In genomic region chr2:229553091-229553490, GRCh38 we compare ENCODE assay signal across 17 cellular contexts.
DNase-seq lines count a peak whose midpoint lies in the region; ATAC-seq and TF ChIP-seq lines count a peak whose summit lies in the region.
"Had no signal": no experiment of that assay in that cellular context is flagged by ENCODE, and none has a peak within 500 bp of the region (broad histone marks: within the 10 kb centered on the region; RNA-seq: fewer than 3 reads in every experiment).

No MANE protein-coding gene starts in this region.

- DNase-seq in A172 (ENCODE audit: low spot score) (peak; percentile 11), HCEC 1CT (peak; percentile 18), astrocyte of the cerebellum (ENCODE audit: low read depth) (peak; percentile 40), fibroblast of mammary gland (ENCODE audit: low read depth) (peak; percentile 61), NK-92 (lab: John Stamatoyannopoulos, UW; ENCODE audit: unreplicated experiment) (no peak), inferior parietal cortex (ENCODE audit: extremely low spot score) (no peak)
- DNase-seq in activated T-helper 1 cell treated with anti-CD3 and anti-CD28 coated beads, Interleukin-12 subunit alpha, Interleukin-12 subunit beta, Interleukin-2, Interleukin-4 antibody, amounts not matched to agents 30 ng/mL and 10 ng/mL and 1 ng/mL, durations not matched to agents 14 hours and 24 hours and 36 hours (ENCODE audit: low spot score), result no peak
- DNase-seq: 8988T, Caco-2, KG1, NCI-H1417 treated with DMSO at 0.1 percent for 48 hours, NCI-H2029, NCI-H510A, NCI-H82, SHP77 treated with DMSO at 0.1 percent for 48 hours had no signal

- H3K27ac Mint-ChIP-seq in activated T-helper 1 cell treated with anti-CD3 and anti-CD28 coated beads, Interleukin-12 subunit alpha, Interleukin-12 subunit beta, Interleukin-2, Interleukin-4 antibody, amounts not matched to agents 30 ng/mL and 10 ng/mL and 1 ng/mL, durations not matched to agents 14 hours and 24 hours and 36 hours, result no peak overlapping the region

- in situ Hi-C loops in astrocyte of the cerebellum (cut with HindIII; ENCODE audit: low sequenced_read_pairs), result no loop called here

- intact Hi-C loops in activated T-helper 1 cell treated with anti-CD3 and anti-CD28 coated beads, Interleukin-12 subunit alpha, Interleukin-12 subunit beta, Interleukin-2, Interleukin-4 antibody, amounts not matched to agents 30 ng/mL and 10 ng/mL and 1 ng/mL, durations not matched to agents 14 hours and 24 hours and 36 hours (cut with micrococcal nuclease), result no loop called here

- no peaks in the 10 kb centered on the region for H3K27me3 Mint-ChIP-seq in activated T-helper 1 cell treated with anti-CD3 and anti-CD28 coated beads, Interleukin-12 subunit alpha, Interleukin-12 subunit beta, Interleukin-2, Interleukin-4 antibody, amounts not matched to agents 30 ng/mL and 10 ng/mL and 1 ng/mL, durations not matched to agents 14 hours and 24 hours and 36 hours (ENCODE audit: insufficient read depth)

- no peaks in the 10 kb centered on the region for H3K4me1 Mint-ChIP-seq in activated T-helper 1 cell treated with anti-CD3 and anti-CD28 coated beads, Interleukin-12 subunit alpha, Interleukin-12 subunit beta, Interleukin-2, Interleukin-4 antibody, amounts not matched to agents 30 ng/mL and 10 ng/mL and 1 ng/mL, durations not matched to agents 14 hours and 24 hours and 36 hours (ENCODE audit: low read depth)
- H3K4me1 Mint-ChIP-seq: CD14-positive monocyte had no signal

- H3K4me3 Mint-ChIP-seq in activated T-helper 1 cell treated with anti-CD3 and anti-CD28 coated beads, Interleukin-12 subunit alpha, Interleukin-12 subunit beta, Interleukin-2, Interleukin-4 antibody, amounts not matched to agents 30 ng/mL and 10 ng/mL and 1 ng/mL, durations not matched to agents 14 hours and 24 hours and 36 hours, result no peak overlapping the region
- H3K4me3 Mint-ChIP-seq: CD14-positive monocyte had no signal

- ATAC-seq in HG03045 (IDR thresholded peaks at IDR 0.05; ENCODE audit: unreplicated experiment), result no peak

- H3K9me3 Mint-ChIP-seq in activated T-helper 1 cell treated with anti-CD3 and anti-CD28 coated beads, Interleukin-12 subunit alpha, Interleukin-12 subunit beta, Interleukin-2, Interleukin-4 antibody, amounts not matched to agents 30 ng/mL and 10 ng/mL and 1 ng/mL, durations not matched to agents 14 hours and 24 hours and 36 hours, result peaks cover 5% of the 10 kb centered on the region

- H3K4me3 ChIP-seq in astrocyte of the cerebellum (ENCODE audit: low read depth, low read length) (no peak overlapping the region), fibroblast of mammary gland (ENCODE audit: control insufficient read depth, low read depth, low read length) (no peak overlapping the region)

- TF ChIP-seq CTCF in astrocyte of the cerebellum (IDR thresholded peaks at IDR 0.05; ENCODE audit: low read depth, low read length, missing control alignments), result no peak
- TF ChIP-seq CTCF in fibroblast of mammary gland (conservative IDR thresholded peaks at IDR 0.05; ENCODE audit: control insufficient read depth, insufficient read depth, low read depth, low read length), result no peak

- no peaks in the 10 kb centered on the region for H3K36me3 Mint-ChIP-seq in activated T-helper 1 cell treated with anti-CD3 and anti-CD28 coated beads, Interleukin-12 subunit alpha, Interleukin-12 subunit beta, Interleukin-2, Interleukin-4 antibody, amounts not matched to agents 30 ng/mL and 10 ng/mL and 1 ng/mL, durations not matched to agents 14 hours and 24 hours and 36 hours (ENCODE audit: low read depth)
- H3K36me3 Mint-ChIP-seq: CD14-positive monocyte had no signal

Comparison
In these comparisons a context has a peak if more than half of its experiments do, and no peak if none do; other contexts are left out.
1. DNase-seq: peak in A172 (single experiment), HCEC 1CT (single experiment), astrocyte of the cerebellum (single experiment) and fibroblast of mammary gland (single experiment); none in NK-92 (single experiment), activated T-helper 1 cell treated with anti-CD3 and anti-CD28 coated beads, Interleukin-12 subunit alpha, Interleukin-12 subunit beta, Interleukin-2, Interleukin-4 antibody, amounts not matched to agents 30 ng/mL and 10 ng/mL and 1 ng/mL, durations not matched to agents 14 hours and 24 hours and 36 hours (single experiment) and inferior parietal cortex (single experiment).